Comparison of ENCODE assay signal across 1 cellular context in genomic region chr14:61950340-61950739, GRCh38.
TF ChIP-seq lines count a peak whose summit lies in the region.

No MANE protein-coding gene starts in this region.

TF ChIP-seq in GM23338, 12 proteins besides CTCF, POLR2A, EP300 and RAD21 (continued from another document):
- TF ChIP-seq ZNF462 (CRISPR knock-in tag; IDR thresholded peaks at IDR 0.05) (no peak), ZNF114 (CRISPR knock-in tag; IDR thresholded peaks at IDR 0.05) (no peak), CREB1 (CRISPR knock-in tag; IDR thresholded peaks at IDR 0.05; ENCODE audit: low read depth) (no peak), POLR2AphosphoS5 (IDR thresholded peaks at IDR 0.05; ENCODE audit: low read depth) (no peak), ZNF331 (CRISPR knock-in tag; IDR thresholded peaks at IDR 0.05; ENCODE audit: low read depth) (no peak), EZH2phosphoT487 (IDR thresholded peaks at IDR 0.05; ENCODE audit: unreplicated experiment) (no peak), EZH2 (IDR thresholded peaks at IDR 0.05; ENCODE audit: low read depth, unreplicated experiment) (no peak), REST (IDR thresholded peaks at IDR 0.05; ENCODE audit: unreplicated experiment) (no peak)
